ENCODE assay signal across 34 cellular contexts in genomic region chr2:147575106-147575505, GRCh38.
"Had no signal": no experiment of that assay in that cellular context is flagged by ENCODE, and none has a peak within 500 bp of the region (broad histone marks: within the 10 kb centered on the region; RNA-seq: fewer than 3 reads in every experiment).

No MANE protein-coding gene starts in this region.

- H3K9me3 ChIP-seq: MG63 had no signal

- H3K27me3 ChIP-seq: MG63 had no signal

- H3K4me3 ChIP-seq: MG63 had no signal

- DNase-seq: Karpas-422, Kasumi-1, MG63, MM.1S, MV-4-11, NCI-H1048, NCI-H1092, NCI-H1092 treated with DMSO at 0.1 percent for 48 hours, NCI-H1105, NCI-H1105 treated with DMSO at 0.1 percent for 48 hours, NCI-H1417, NCI-H1417 treated with DMSO at 0.1 percent for 48 hours, NCI-H1436, NCI-H1436 treated with DMSO at 0.1 percent for 48 hours, NCI-H146, NCI-H1694, NCI-H1694 treated with DMSO at 0.1 percent for 48 hours, NCI-H187, NCI-H187 treated with DMSO at 0.1 percent for 48 hours, NCI-H1930, NCI-H2029, NCI-H2029 treated with DMSO at 0.1 percent for 48 hours, NCI-H2081, NCI-H2081 treated with DMSO at 0.1 percent for 48 hours, NCI-H2107, NCI-H2171, NCI-H2171 treated with DMSO at 0.1 percent for 48 hours, NCI-H2227 treated with DMSO at 0.1 percent for 48 hours, NCI-H226, NCI-H345, NCI-H446, NCI-H446 treated with DMSO at 0.1 percent for 48 hours, NCI-H510A, NCI-H510A treated with DMSO at 0.1 percent for 48 hours had no signal

- H3K36me3 ChIP-seq: MG63 had no signal
